Comparison of ENCODE assay signal across 24 cellular contexts in genomic region chr12:15192721-15193120, GRCh38. TPM values are rescaled to one million over a fixed set of nuclear protein-coding genes. Genes with fewer than 3 reads are reported as not detected.
DNase-seq lines count a peak whose midpoint lies in the region; FAIRE-seq and TF ChIP-seq lines count a peak whose summit lies in the region.
"Had no signal": no experiment of that assay in that cellular context is flagged by ENCODE, and none has a peak within 500 bp of the region (broad histone marks: within the 10 kb centered on the region; RNA-seq: fewer than 3 reads in every experiment).

No MANE protein-coding gene starts in this region.

- peak overlapping the region; percentile 60 for H3K27ac Mint-ChIP-seq in type B pancreatic cell

- no peaks in the 10 kb centered on the region for H3K27me3 ChIP-seq in bronchial epithelial cell (ENCODE audit: control insufficient read depth, insufficient read depth, low read length)
- H3K27me3 ChIP-seq: MG63 had no signal

- FAIRE-seq in bronchial epithelial cell (lab: Jason Lieb, UNC) = no peak
- FAIRE-seq: D721Med, GM12892, GM18507, H1, HTR-8/SVneo had no signal

- peak overlapping the region; percentile 23 for H3K4me3 Mint-ChIP-seq in type B pancreatic cell
- H3K4me3 Mint-ChIP-seq: CD8-positive, alpha-beta memory T cell had no signal

- no peak overlapping the region for H3K4me3 ChIP-seq in bronchial epithelial cell (ENCODE audit: low read depth, low read length)
- H3K4me3 ChIP-seq: MG63, SK-N-MC had no signal

- peaks cover 34% of the 10 kb centered on the region for H3K36me3 Mint-ChIP-seq in type B pancreatic cell
- H3K36me3 Mint-ChIP-seq: CD8-positive, alpha-beta memory T cell had no signal

- TF ChIP-seq CTCF in bronchial epithelial cell (IDR thresholded peaks at IDR 0.05; ENCODE audit: insufficient read depth, low read length, severe bottlenecking) (no peak), type B pancreatic cell (conservative IDR thresholded peaks at IDR 0.05) (no peak)

- no peaks in the 10 kb centered on the region for H3K36me3 ChIP-seq in bronchial epithelial cell (ENCODE audit: control insufficient read depth, insufficient read depth, low read length)
- H3K36me3 ChIP-seq: MG63 had no signal

- peaks cover 10% of the 10 kb centered on the region for H3K4me1 Mint-ChIP-seq in type B pancreatic cell (ENCODE audit: unreplicated experiment)
- H3K4me1 Mint-ChIP-seq: CD8-positive, alpha-beta memory T cell had no signal

- peak; percentile 78 for DNase-seq in HCEC 1CT
- DNase-seq in bronchial epithelial cell (ENCODE audit: low read depth) = peak; percentile 58
- DNase-seq in iris pigment epithelial cell (ENCODE audit: low read depth) = peak; percentile 82
- DNase-seq in type B pancreatic cell (ENCODE audit: extremely low spot score, unreplicated experiment) = no peak
- no peak for DNase-seq in midbrain (lab: John Stamatoyannopoulos, UW)
- DNase-seq in COR-L47 (lab: John Stamatoyannopoulos, UW) = no peak
- no peak for DNase-seq in HPDE6-E6E7 (ENCODE audit: extremely low spot score)
- DNase-seq: ACHN; C1 segment of cervical spinal cord; CD8-positive, alpha-beta memory T cell; IMR-90; MG63; NCI-H1092; NCI-H2081; NCI-H510A; NCI-H82; OCI-M1; SHP77 had no signal

- peaks cover 7% of the 10 kb centered on the region for H3K9me3 Mint-ChIP-seq in type B pancreatic cell
- H3K9me3 Mint-ChIP-seq: CD8-positive, alpha-beta memory T cell had no signal

- H3K27me3 Mint-ChIP-seq in type B pancreatic cell = peaks cover 7% of the 10 kb centered on the region

RNA-seq across cellular contexts. Expression of gene RERG, which starts 28.5 kb away (rescaled TPM):
- 0.13 and 0.53 TPM in 2 replicates for total RNA-seq in bronchial epithelial cell
- 24.2 and 32.3 TPM in 2 replicates for total RNA-seq in type B pancreatic cell (ENCODE audit: low replicate concordance)
- total RNA-seq: CD8-positive, alpha-beta memory T cell; IMR-90 had no signal

Comparison
In these comparisons a context has a peak if more than half of its experiments do, and no peak if none do; other contexts are left out.
1. DNase-seq: peak in HCEC 1CT (single experiment), bronchial epithelial cell (single experiment) and iris pigment epithelial cell (single experiment); none in type B pancreatic cell (single experiment), midbrain (single experiment), COR-L47 (single experiment) and HPDE6-E6E7 (single experiment).
2. RNA of gene RERG, which starts 28.5 kb away (total RNA-seq): 24.2 to 32.3 TPM in type B pancreatic cell; 0.13 to 0.53 TPM in bronchial epithelial cell; every median in the first group is over 10 times any median in the second.